In the genomic region with DNA sequence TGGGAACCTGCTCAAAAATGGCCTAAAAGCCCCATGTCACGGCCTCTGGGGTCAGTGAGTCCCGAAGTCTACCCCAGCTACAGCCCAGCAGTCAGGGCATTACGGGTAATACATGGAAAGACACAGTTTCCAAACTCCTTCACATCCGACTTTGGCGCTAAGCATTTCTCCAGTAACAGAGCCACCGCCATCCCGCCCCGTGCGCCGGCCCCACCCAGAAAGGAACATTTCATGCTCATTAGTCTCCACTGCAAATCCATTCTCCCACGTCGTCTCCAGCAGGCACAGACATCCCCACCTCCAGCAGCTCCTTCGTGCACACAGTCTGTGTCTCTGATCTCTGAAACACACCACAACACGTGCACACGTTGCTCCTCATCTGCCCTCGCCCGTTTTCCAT, we compare ENCODE assay signal across 29 cellular contexts.
"Had no signal": no experiment of that assay in that cellular context is flagged by ENCODE, and none has a peak within 500 bp of the region (broad histone marks: within the 10 kb centered on the region; RNA-seq: fewer than 3 reads in every experiment).

No MANE protein-coding gene starts in this region.

- H3K36me3 ChIP-seq: adrenal gland, esophagus squamous epithelium had no signal

- ATAC-seq: activated naive CD8-positive, alpha-beta T cell treated with anti-CD3 and anti-CD28 coated beads, Interleukin-2, amount 50 U/mL, for 24 hours; activated T-cell treated with anti-CD3 and anti-CD28 coated beads, Interleukin-2, amount 50 U/mL, for 72 hours; body of pancreas; T-cell had no signal

- H3K9me3 ChIP-seq: body of pancreas, esophagus squamous epithelium had no signal

- H3K27ac ChIP-seq: adrenal gland, body of pancreas, epithelial cell of prostate, esophagus squamous epithelium had no signal

- DNase-seq: activated CD4-positive, alpha-beta memory T cell treated with anti-CD3 and anti-CD28 coated beads, Interleukin-2, amount 10 ng/mL, durations not matched to agents 7 days and 5 days; activated CD4-positive, alpha-beta T cell treated with anti-CD3 and anti-CD28 coated beads for 1 hour; activated CD4-positive, alpha-beta T cell treated with anti-CD3 and anti-CD28 coated beads for 4 hours; activated CD4-positive, alpha-beta T cell treated with anti-CD3 and anti-CD28 coated beads, Interleukin-2, amount 10 ng/mL, durations not matched to agents 7 days and 5 days; activated CD4-positive, alpha-beta T cell treated with anti-CD3 and anti-CD28 coated beads, Interleukin-2, amount 50 U/mL, for 4 hours; activated CD8-positive, alpha-beta memory T cell treated with anti-CD3 and anti-CD28 coated beads, Interleukin-2, amount 50 U/mL, for 48 hours; activated effector memory CD4-positive, alpha-beta T cell treated with Interleukin-2 at 50 U/mL for 16 hours; activated naive CD4-positive, alpha-beta T cell treated with anti-CD3 and anti-CD28 coated beads for 36 hours; activated naive CD8-positive, alpha-beta T cell treated with anti-CD3 and anti-CD28 coated beads for 36 hours; activated naive CD8-positive, alpha-beta T cell treated with anti-CD3 and anti-CD28 coated beads, Interleukin-2, amount 50 U/mL, for 24 hours; activated T-cell treated with anti-CD3 and anti-CD28 coated beads for 4 hours; activated T-cell treated with anti-CD3 and anti-CD28 coated beads, Interleukin-2, amount 50 U/mL, for 24 hours; activated T-cell treated with anti-CD3 and anti-CD28 coated beads, Interleukin-2, amount 50 U/mL, for 72 hours; adrenal gland; amygdala; aorta; caudate nucleus; cortex of kidney; effector CD8-positive, alpha-beta T cell; esophagus squamous epithelium; head of caudate nucleus; T-cell; T-helper 2 cell had no signal

- H3K27me3 ChIP-seq: adrenal gland, body of pancreas, esophagus squamous epithelium had no signal

- H3K4me1 ChIP-seq: esophagus squamous epithelium had no signal

- FAIRE-seq: colon, endometrium, endothelial cell of umbilical vein, frontal cortex had no signal

- H3K4me3 ChIP-seq: adrenal gland, body of pancreas, esophagus squamous epithelium had no signal
